In genomic region chr10:31749981-31750850, GRCh38 we compare ENCODE assay signal across 9 cellular contexts.
DNase-seq lines count a peak whose midpoint lies in the region; ATAC-seq and TF ChIP-seq lines count a peak whose summit lies in the region.
"Had no signal": no experiment of that assay in that cellular context is flagged by ENCODE, and none has a peak within 500 bp of the region (broad histone marks: within the 10 kb centered on the region; RNA-seq: fewer than 3 reads in every experiment).

No MANE protein-coding gene starts in this region.

- H3K27ac ChIP-seq in SJCRH30 (peak overlapping the region; percentile 98), right atrium auricular region (peak overlapping the region; percentile 76 to 78), skeletal muscle tissue (ENCODE audit: low read depth, low read length) (peak overlapping the region; percentile 84)

- peak overlapping the region; percentile 34 for H3K4me3 ChIP-seq in SJCRH30
- H3K4me3 ChIP-seq in right atrium auricular region: no peak overlapping the region
- H3K4me3 ChIP-seq in skeletal muscle tissue (ENCODE audit: low read length in 3 of 3): peak overlapping the region in 2 of 3 donors; percentile 36 to 52

- H3K9me3 ChIP-seq in SJCRH30 (replicated peaks) (no peaks in the 10 kb centered on the region), right atrium auricular region (no peaks in the 10 kb centered on the region), skeletal muscle tissue (ENCODE audit: control insufficient read depth in 3 of 3, low read length in 3 of 3) (no peaks in the 10 kb centered on the region)

- peak; percentile 88 for DNase-seq in NCI-H1092 (lab: John Stamatoyannopoulos, UW)
- DNase-seq in SJCRH30: peak; percentile 96
- no peak for DNase-seq in right atrium auricular region (ENCODE audit: low spot score)
- DNase-seq in erythroblast (lab: John Stamatoyannopoulos, UW): no peak
- DNase-seq in stimulated activated CD4-positive, alpha-beta T cell treated with anti-CD3 and anti-CD28 coated beads, Interleukin-1b, Interleukin-23, amount 100 ng/mL, for 48 hours: no peak
- DNase-seq: PC-3 had no signal

- H3K27me3 ChIP-seq in SJCRH30: no peaks in the 10 kb centered on the region
- no peaks in the 10 kb centered on the region for H3K27me3 ChIP-seq in right atrium auricular region
- H3K27me3 ChIP-seq in skeletal muscle tissue (ENCODE audit: control insufficient read depth in 3 of 3, insufficient read depth in 3 of 3, low read length in 3 of 3): no peaks in the 10 kb centered on the region

- H3K9ac ChIP-seq in skeletal muscle tissue (ENCODE audit: low read depth in 1 of 3, low read length in 3 of 3): peak overlapping the region; percentile 5 to 72 (median 71)

- H3K36me3 ChIP-seq in SJCRH30 (no peaks in the 10 kb centered on the region), right atrium auricular region (no peaks in the 10 kb centered on the region), skeletal muscle tissue (ENCODE audit: control insufficient read depth in 3 of 3, insufficient read depth in 3 of 3, low read length in 3 of 3) (no peaks in the 10 kb centered on the region)

- H3K4me1 ChIP-seq in SJCRH30 (peaks cover 60% of the 10 kb centered on the region), right atrium auricular region (peaks cover 0 to 44% of the 10 kb centered on the region in 2 donors), skeletal muscle tissue (ENCODE audit: control insufficient read depth in 3 of 3, insufficient read depth in 3 of 3, low read length in 3 of 3) (peaks cover 40 to 53% (median 48%) of the 10 kb centered on the region in 3 donors)

- no peak for TF ChIP-seq CTCF in right atrium auricular region (IDR thresholded peaks at IDR 0.05)

- TF ChIP-seq POLR2A in erythroblast (IDR thresholded peaks at IDR 0.05; ENCODE audit: low read length): no peak

- no peak for ATAC-seq in HG02623 (IDR thresholded peaks at IDR 0.05; ENCODE audit: unreplicated experiment)
- no peak for ATAC-seq in GM19452 (IDR thresholded peaks at IDR 0.05; ENCODE audit: unreplicated experiment)
- ATAC-seq: PC-3 had no signal

Comparison
In these comparisons a context has a peak if more than half of its experiments do, and no peak if none do; other contexts are left out.
1. DNase-seq: peak in NCI-H1092 (single experiment) and SJCRH30 (2 of 2); none in right atrium auricular region (single experiment), erythroblast (0 of 2) and stimulated activated CD4-positive, alpha-beta T cell treated with anti-CD3 and anti-CD28 coated beads, Interleukin-1b, Interleukin-23, amount 100 ng/mL, for 48 hours (single experiment).
2. H3K4me3 ChIP-seq: peak in SJCRH30 (single experiment) and skeletal muscle tissue (2 of 3); none in right atrium auricular region (0 of 2).
3. Peak in every context shown above with its lines, with median percentiles within 50 percentile points of each other: H3K27ac ChIP-seq.